In the genomic region with DNA sequence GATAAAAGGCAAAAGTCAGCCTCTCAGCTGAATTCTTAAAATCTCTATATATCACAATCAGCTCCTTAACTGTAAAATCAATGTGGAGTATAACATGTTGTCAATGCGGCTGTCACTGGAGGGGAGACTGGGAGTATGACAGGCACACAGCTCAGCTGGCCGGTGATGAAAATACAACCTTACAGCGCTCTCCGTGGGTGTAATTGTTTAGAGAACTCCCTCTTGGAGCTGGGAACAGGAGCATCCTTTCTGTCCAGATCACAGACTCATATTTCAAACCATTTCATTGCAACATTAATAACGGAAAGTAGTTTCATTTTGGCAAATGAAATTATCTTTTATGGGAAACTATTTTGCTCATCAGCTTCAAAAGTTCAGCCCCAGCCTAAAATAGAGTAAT, we compare ENCODE assay signal across 27 cellular contexts.
DNase-seq lines count a peak whose midpoint lies in the region; ATAC-seq, FAIRE-seq and TF ChIP-seq lines count a peak whose summit lies in the region.
"Had no signal": no experiment of that assay in that cellular context is flagged by ENCODE, and none has a peak within 500 bp of the region (broad histone marks: within the 10 kb centered on the region; RNA-seq: fewer than 3 reads in every experiment).

No MANE protein-coding gene starts in this region.

- no peaks in the 10 kb centered on the region; the same call in 1 of the 2 replicates for H3K4me1 ChIP-seq in GM12878 (ENCODE audit: control insufficient read depth, insufficient read depth, low read length)
- H3K4me1 ChIP-seq: A549, ascending aorta had no signal

- SMC1A ChIA-PET in GM12878 (lab: Charles Lee; ENCODE audit: uncharacterized antibody, unreplicated experiment), result interaction anchor here (0.9 to 1.4 kb wide), 5 partner anchors 12 to 103 kb away, joined by 3 to 6 read pairs (median 5); no protein-coding TSS in a partner anchor

- TF ChIP-seq POLR2A in GM12878 (IDR thresholded peaks at IDR 0.05; ENCODE audit: low read depth, low read length), result no peak

- intact Hi-C loops in GM12878 (cut with micrococcal nuclease; ENCODE audit: unreplicated experiment), result no loop called here
- intact Hi-C loops in sciatic nerve (cut with DNase I), result no loop called here
- intact Hi-C loops in posterior cingulate gyrus (cut with DNase I), result no loop called here

- RAD21 ChIA-PET in GM12878 (lab: Charles Lee; ENCODE audit: unreplicated experiment), result interaction anchor here (1.0 to 1.9 kb wide), 5 partner anchors 12 to 329 kb away, joined by 3 to 8 read pairs (median 3); no protein-coding TSS in a partner anchor

- no peak overlapping the region for H3K4me2 ChIP-seq in GM12878 (ENCODE audit: control insufficient read depth, insufficient read depth)
- H3K4me2 ChIP-seq: A549 had no signal

- no peak overlapping the region for H3K9ac ChIP-seq in GM12878 (ENCODE audit: control insufficient read depth, insufficient read depth, low read length)

- H3K9me3 ChIP-seq in GM12878 (replicated peaks; ENCODE audit: control insufficient read depth, insufficient read depth, low read length), result no peaks in the 10 kb centered on the region
- H3K9me3 ChIP-seq: A549, ascending aorta, esophagus muscularis mucosa, ovary, right lobe of liver had no signal

- no peak for FAIRE-seq in GM12878 (lab: Jason Lieb, UNC)
- FAIRE-seq: A549 had no signal

- in situ Hi-C loops in GM12878 (cut with MboI), result no loop called here

- DNase-seq in NCI-H1105 treated with DMSO at 0.1 percent for 48 hours (lab: John Stamatoyannopoulos, UW), result peak; percentile 67
- DNase-seq in NCI-H1105 (lab: John Stamatoyannopoulos, UW), result no peak
- DNase-seq in NCI-H2107 (lab: John Stamatoyannopoulos, UW), result peak; percentile 14
- no peak for DNase-seq in GM12878 (ENCODE audit: low read depth, low spot score)
- no peak for DNase-seq in sciatic nerve (ENCODE audit: low spot score)
- no peak for DNase-seq in posterior cingulate gyrus
- DNase-seq in AML-193 (lab: John Stamatoyannopoulos, UW), result no peak
- DNase-seq: activated CD4-positive, alpha-beta T cell treated with anti-CD3 and anti-CD28 coated beads for 1 hour; activated naive CD4-positive, alpha-beta T cell treated with anti-CD3 and anti-CD28 coated beads, Interleukin-2, amount 10 ng/mL, durations not matched to agents 7 days and 5 days; activated T-cell treated with anti-CD3 and anti-CD28 coated beads, Interleukin-2, amount 50 U/mL, for 72 hours; DMS 273 treated with DMSO at 0.1 percent for 48 hours; effector CD8-positive, alpha-beta T cell; left cardiac atrium; mesendoderm; naive thymus-derived CD8-positive, alpha-beta T cell; NCI-H1694; NCI-H510A; ovary; right lobe of liver had no signal

- TF ChIP-seq RAD21 in GM12878 (IDR thresholded peaks at IDR 0.05; ENCODE audit: insufficient read depth, low read depth, low read length), result no peak

- no peaks in the 10 kb centered on the region for H3K79me2 ChIP-seq in GM12878 (ENCODE audit: control insufficient read depth, insufficient read depth, low read length)

- no TSS peak for BruUV-seq in GM12878 (replicated peaks; lab: Mats Ljungman, UMichigan)

- POLR2A ChIA-PET in GM12878 (lab: Charles Lee), result interaction anchor here (1.1 kb wide), 1 partner anchor 13 kb away, joined by 3 read pairs; no protein-coding TSS in a partner anchor

- no peak overlapping the region for H3K27ac ChIP-seq in GM12878 (ENCODE audit: control insufficient read depth, insufficient read depth)
- H3K27ac ChIP-seq: A549, ascending aorta, C4-2B, esophagus muscularis mucosa, ovary, right lobe of liver had no signal

- H4K20me1 ChIP-seq in GM12878 (ENCODE audit: control insufficient read depth, insufficient read depth), result no peaks in the 10 kb centered on the region

- no peak for TF ChIP-seq EP300 in GM12878 (IDR thresholded peaks at IDR 0.05; ENCODE audit: borderline replicate concordance in 1 of 2, control insufficient read depth in 1 of 2, low read depth in 2 of 2, low read length in 2 of 2)

- ATAC-seq in GM12878, result peak; percentile 13; the same call in 2 of the 3 replicates
- ATAC-seq in sciatic nerve, result peak; percentile 59
- ATAC-seq in HG03095 (IDR thresholded peaks at IDR 0.05; ENCODE audit: unreplicated experiment), result no peak
- ATAC-seq: A549; activated T-cell treated with anti-CD3 and anti-CD28 coated beads, Interleukin-2, amount 50 U/mL, for 72 hours; HCT116; left cardiac atrium; naive thymus-derived CD8-positive, alpha-beta T cell; right lobe of liver; Right ventricle myocardium inferior; stimulated activated memory B cell treated with anti-CD40 and anti-IgM and Interleukin-4, amounts not matched to agents 10 μg/mL and 1 μg/mL and 100 μg/mL, for 72 hours had no signal

- H3K27me3 ChIP-seq in GM12878 (replicated peaks in 1 of 2; ENCODE audit: control insufficient read depth in 2 of 2, insufficient read depth in 2 of 2, low read length in 1 of 2), result no peaks in the 10 kb centered on the region; a peak in 1 of 4 replicates
- H3K27me3 ChIP-seq: ascending aorta, esophagus muscularis mucosa, ovary, right lobe of liver had no signal

- no peak overlapping the region for H2AFZ ChIP-seq in GM12878 (ENCODE audit: control insufficient read depth, low read depth, low read length)

- no peaks in the 10 kb centered on the region for H3K36me3 ChIP-seq in GM12878 (ENCODE audit: control insufficient read depth in 2 of 2, insufficient read depth in 2 of 2, low read length in 1 of 2)
- H3K36me3 ChIP-seq: ascending aorta, esophagus muscularis mucosa, ovary, right lobe of liver had no signal

- no peak for TF ChIP-seq CTCF in GM12878 (IDR thresholded peaks at IDR 0.05 in 2 of 3, conservative IDR thresholded peaks at IDR 0.05 in 1 of 3; ENCODE audit: control insufficient read depth in 2 of 3, extremely low read depth in 1 of 3, insufficient read depth in 1 of 3, low read depth in 3 of 3, low read length in 3 of 3)

- no peak overlapping the region for H3K4me3 ChIP-seq in GM12878
- H3K4me3 ChIP-seq: A549, ascending aorta, esophagus muscularis mucosa, ovary, right lobe of liver had no signal

- WGBS in GM12878 (ENCODE audit: insufficient coverage, insufficient replicate concordance, low lambda C conversion rate, missing lambda C conversion rate), result 52% methylated on average over 5 of the region's 5 CpGs

- CTCF ChIA-PET in GM12878 (lab: Yijun Ruan, JAX), result interaction anchor here (1.2 to 1.5 kb wide), 3 partner anchors 182 to 330 kb away, joined by 3 to 6 read pairs (median 3); no protein-coding TSS in a partner anchor

TF ChIP-seq in GM12878, 131 proteins besides CTCF, POLR2A, EP300 and RAD21:
- no peak for TF ChIP-seq FOXK2 (IDR thresholded peaks at IDR 0.05)
- no peak for TF ChIP-seq CREM (IDR thresholded peaks at IDR 0.05; ENCODE audit: low read depth)
- no peak for TF ChIP-seq CBX5 (IDR thresholded peaks at IDR 0.05; ENCODE audit: low read depth)
- TF ChIP-seq RELA (IDR thresholded peaks at IDR 0.05; ENCODE audit: borderline replicate concordance, partially characterized antibody), result no peak
- TF ChIP-seq NR2C2 (IDR thresholded peaks at IDR 0.05; ENCODE audit: borderline replicate concordance, control insufficient read depth, insufficient read length, low read depth), result no peak
- TF ChIP-seq, protein P1, sequence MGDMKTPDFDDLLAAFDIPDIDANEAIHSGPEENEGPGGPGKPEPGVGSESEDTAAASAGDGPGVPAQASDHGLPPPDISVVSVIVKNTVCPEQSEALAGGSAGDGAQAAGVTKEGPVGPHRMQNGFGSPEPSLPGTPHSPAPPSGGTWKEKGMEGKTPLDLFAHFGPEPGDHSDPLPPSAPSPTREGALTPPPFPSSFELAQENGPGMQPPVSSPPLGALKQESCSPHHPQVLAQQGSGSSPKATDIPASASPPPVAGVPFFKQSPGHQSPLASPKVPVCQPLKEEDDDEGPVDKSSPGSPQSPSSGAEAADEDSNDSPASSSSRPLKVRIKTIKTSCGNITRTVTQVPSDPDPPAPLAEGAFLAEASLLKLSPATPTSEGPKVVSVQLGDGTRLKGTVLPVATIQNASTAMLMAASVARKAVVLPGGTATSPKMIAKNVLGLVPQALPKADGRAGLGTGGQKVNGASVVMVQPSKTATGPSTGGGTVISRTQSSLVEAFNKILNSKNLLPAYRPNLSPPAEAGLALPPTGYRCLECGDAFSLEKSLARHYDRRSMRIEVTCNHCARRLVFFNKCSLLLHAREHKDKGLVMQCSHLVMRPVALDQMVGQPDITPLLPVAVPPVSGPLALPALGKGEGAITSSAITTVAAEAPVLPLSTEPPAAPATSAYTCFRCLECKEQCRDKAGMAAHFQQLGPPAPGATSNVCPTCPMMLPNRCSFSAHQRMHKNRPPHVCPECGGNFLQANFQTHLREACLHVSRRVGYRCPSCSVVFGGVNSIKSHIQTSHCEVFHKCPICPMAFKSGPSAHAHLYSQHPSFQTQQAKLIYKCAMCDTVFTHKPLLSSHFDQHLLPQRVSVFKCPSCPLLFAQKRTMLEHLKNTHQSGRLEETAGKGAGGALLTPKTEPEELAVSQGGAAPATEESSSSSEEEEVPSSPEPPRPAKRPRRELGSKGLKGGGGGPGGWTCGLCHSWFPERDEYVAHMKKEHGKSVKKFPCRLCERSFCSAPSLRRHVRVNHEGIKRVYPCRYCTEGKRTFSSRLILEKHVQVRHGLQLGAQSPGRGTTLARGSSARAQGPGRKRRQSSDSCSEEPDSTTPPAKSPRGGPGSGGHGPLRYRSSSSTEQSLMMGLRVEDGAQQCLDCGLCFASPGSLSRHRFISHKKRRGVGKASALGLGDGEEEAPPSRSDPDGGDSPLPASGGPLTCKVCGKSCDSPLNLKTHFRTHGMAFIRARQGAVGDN (IDR thresholded peaks at IDR 0.05), result no peak
- no peak for TF ChIP-seq CHD1 (IDR thresholded peaks at IDR 0.05; ENCODE audit: low read depth, low read length)
- TF ChIP-seq ZNF24 (IDR thresholded peaks at IDR 0.05), result no peak

Comparison
In these comparisons a context has a peak if more than half of its experiments do, and no peak if none do; other contexts are left out.
1. DNase-seq: peak in NCI-H1105 treated with DMSO at 0.1 percent for 48 hours (single experiment) and NCI-H2107 (single experiment); none in NCI-H1105 (single experiment), GM12878 (single experiment), sciatic nerve (single experiment), posterior cingulate gyrus (0 of 10) and AML-193 (0 of 2).